Comparison of ENCODE assay signal across 8 cellular contexts in the genomic region with DNA sequence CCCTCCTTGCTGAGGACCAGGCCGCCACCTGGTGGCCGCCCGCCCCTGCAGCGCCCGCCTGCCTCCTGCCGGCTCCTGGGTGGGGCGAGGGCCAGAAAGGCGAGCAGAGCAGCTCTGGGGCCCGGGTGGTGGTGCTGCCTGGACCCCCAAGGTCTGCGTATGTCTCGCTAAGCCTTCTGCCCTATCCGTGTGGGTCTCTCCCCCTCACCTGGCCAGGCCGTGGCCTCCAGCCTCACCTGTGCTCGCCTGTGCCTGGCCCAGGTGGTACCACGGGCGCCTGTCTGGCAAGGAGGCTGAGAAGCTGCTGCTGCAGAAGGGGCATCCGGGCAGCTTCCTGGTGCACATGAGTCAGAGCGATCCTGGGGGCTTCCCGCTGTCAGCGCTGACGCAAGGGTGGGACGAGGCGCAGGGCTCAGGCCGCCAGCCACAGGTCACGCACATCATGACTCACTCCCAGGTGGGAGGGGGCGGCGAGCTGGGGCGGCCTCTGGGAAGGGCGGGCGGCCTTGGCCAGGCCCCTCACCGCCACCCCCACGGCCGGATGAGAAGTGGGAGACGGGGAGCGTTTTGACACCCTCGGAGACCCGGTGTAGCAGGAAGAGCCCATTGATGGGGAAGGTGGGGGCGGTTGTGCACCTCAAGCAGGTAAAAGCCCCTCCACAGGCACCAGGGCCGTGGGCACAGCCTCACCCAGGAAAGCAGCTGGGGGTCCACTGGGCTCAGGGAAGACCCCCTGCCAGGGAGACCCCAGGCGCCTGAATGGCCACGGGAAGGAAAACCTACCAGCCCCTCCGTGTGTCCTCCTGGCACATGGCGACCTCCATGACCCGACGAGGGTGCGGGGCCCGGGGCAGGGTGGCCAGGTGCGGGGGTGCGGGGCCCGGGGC. TPM values are rescaled to one million over a fixed set of nuclear protein-coding genes. Genes with fewer than 3 reads are reported as not detected.
A peak's percentile ranks its signal among the peaks of the same experiment; 100 is the strongest.
DNase-seq lines count a peak whose midpoint lies in the region; ATAC-seq and TF ChIP-seq lines count a peak whose summit lies in the region.

No MANE protein-coding gene starts in this region.

- no peak overlapping the region for H2AFZ ChIP-seq in parathyroid adenoma

- H3K36me3 Mint-ChIP-seq in activated T-cell treated with anti-CD3 and anti-CD28 coated beads, Interleukin-2, amount 50 U/mL, for 4 hours (ENCODE audit: insufficient read depth) = no peaks in the 10 kb centered on the region

- peaks cover 10% of the 10 kb centered on the region for H3K27me3 Mint-ChIP-seq in activated T-cell treated with anti-CD3 and anti-CD28 coated beads, Interleukin-2, amount 50 U/mL, for 4 hours (ENCODE audit: low read depth)

- H3K79me2 ChIP-seq in parathyroid adenoma = no peaks in the 10 kb centered on the region

- H3K4me1 ChIP-seq in parathyroid adenoma (no peaks in the 10 kb centered on the region), uterus (peaks cover 0 to 8% of the 10 kb centered on the region in 2 donors)

- no peaks in the 10 kb centered on the region for H3K9me3 Mint-ChIP-seq in activated T-cell treated with anti-CD3 and anti-CD28 coated beads, Interleukin-2, amount 50 U/mL, for 4 hours

- H3K4me3 ChIP-seq in AG10803 (ENCODE audit: low read length) (no peak overlapping the region), fibroblast of mammary gland (ENCODE audit: control insufficient read depth, low read depth, low read length) (no peak overlapping the region), parathyroid adenoma (ENCODE audit: low read depth, low read length) (no peak overlapping the region), uterus (no peak overlapping the region)

- H3K9me3 ChIP-seq in parathyroid adenoma (ENCODE audit: control insufficient read depth, low read length) = no peaks in the 10 kb centered on the region
- no peaks in the 10 kb centered on the region for H3K9me3 ChIP-seq in uterus

- H3K4me1 Mint-ChIP-seq in activated T-cell treated with anti-CD3 and anti-CD28 coated beads, Interleukin-2, amount 50 U/mL, for 4 hours (ENCODE audit: low read depth) = peaks cover 35% of the 10 kb centered on the region

- peak overlapping the region; percentile 65 for H3K4me3 Mint-ChIP-seq in activated T-cell treated with anti-CD3 and anti-CD28 coated beads, Interleukin-2, amount 50 U/mL, for 4 hours

- intact Hi-C loops in uterus (cut with DNase I; ENCODE audit: low total_unique reads) = loop anchor here (10.0 kb wide), 1 partner anchor 79 kb away; a partner anchor contains a TSS

- H3K4me2 ChIP-seq in parathyroid adenoma (ENCODE audit: low read length) = peak overlapping the region; percentile 49

- DNase-seq in AG10803 (ENCODE audit: low read depth) = peak; percentile 37
- DNase-seq in OCI-M1 (lab: John Stamatoyannopoulos, UW) = peak; percentile 83
- peak; percentile 91 for DNase-seq in activated T-cell treated with anti-CD3 and anti-CD28 coated beads, Interleukin-2, amount 50 U/mL, for 4 hours
- DNase-seq in fibroblast of mammary gland (ENCODE audit: low read depth) = peak; percentile 84
- peak; percentile 54 to 60 for DNase-seq in uterus

- H3K36me3 ChIP-seq in parathyroid adenoma (ENCODE audit: control insufficient read depth, insufficient read depth, low read length) (no peaks in the 10 kb centered on the region), uterus (no peaks in the 10 kb centered on the region)

- H3K27ac ChIP-seq in parathyroid adenoma (no peak overlapping the region), uterus (no peak overlapping the region)

- peak in 1 of 2 donors; percentile 22 for TF ChIP-seq POLR2A in uterus (IDR thresholded peaks at IDR 0.05)

- peak; percentile 44 for ATAC-seq in GM18867 (IDR thresholded peaks at IDR 0.05; ENCODE audit: unreplicated experiment)
- ATAC-seq in HG03139 (IDR thresholded peaks at IDR 0.05; ENCODE audit: unreplicated experiment) = peak; percentile 48
- ATAC-seq in activated T-cell treated with anti-CD3 and anti-CD28 coated beads, Interleukin-2, amount 50 U/mL, for 4 hours = peak; percentile 75 to 79

- H3K9ac ChIP-seq in parathyroid adenoma = no peak overlapping the region

- TF ChIP-seq CTCF in AG10803 (conservative IDR thresholded peaks at IDR 0.05; ENCODE audit: low read length) (peak; percentile 61), fibroblast of mammary gland (conservative IDR thresholded peaks at IDR 0.05; ENCODE audit: control insufficient read depth, insufficient read depth, low read depth, low read length) (no peak), parathyroid adenoma (IDR thresholded peaks at IDR 0.05) (peak; percentile 81), uterus (IDR thresholded peaks at IDR 0.05) (peak; percentile 86 to 90 (median 86))

- H3K27me3 ChIP-seq in parathyroid adenoma (ENCODE audit: control insufficient read depth, insufficient read depth, low read length) (peaks cover 2% of the 10 kb centered on the region), uterus (peaks cover 14 to 19% of the 10 kb centered on the region in 2 donors)

RNA-seq across cellular contexts. Expression of a gene that starts 9.9 kb away (rescaled TPM):
- under 1 TPM in 1 of 3 donors, not detected in 2; 0.16 TPM for total RNA-seq in activated T-cell treated with anti-CD3 and anti-CD28 coated beads, Interleukin-2, amount 50 U/mL, for 4 hours
- total RNA-seq in uterus = not detected

RNA-seq across cellular contexts. Expression of a gene that starts 44.3 kb away (rescaled TPM):
- 10 to 100 TPM; 12.0 to 18.0 (median 15.2) TPM for total RNA-seq in activated T-cell treated with anti-CD3 and anti-CD28 coated beads, Interleukin-2, amount 50 U/mL, for 4 hours
- 10 to 100 TPM in 3 of 4 donors, 1 to 10 TPM in 1; 8.2 to 86.9 (median 26.2) TPM for total RNA-seq in uterus

RNA-seq across cellular contexts. Expression of a gene that starts 50.9 kb away (rescaled TPM):
- 10 to 100 TPM; 22.3 to 23.7 (median 22.9) TPM for total RNA-seq in activated T-cell treated with anti-CD3 and anti-CD28 coated beads, Interleukin-2, amount 50 U/mL, for 4 hours
- total RNA-seq in uterus = 10 to 100 TPM in 2 of 4 donors, 1 to 10 TPM in 2; 1.8 to 27.2 (median 15.2) TPM

RNA-seq across cellular contexts. Expression of a gene that starts 51.7 kb away (rescaled TPM):
- total RNA-seq in activated T-cell treated with anti-CD3 and anti-CD28 coated beads, Interleukin-2, amount 50 U/mL, for 4 hours = 10 to 100 TPM; 22.3 to 27.6 (median 26.8) TPM
- 10 to 100 TPM in 3 of 4 donors, 1 to 10 TPM in 1; 4.9 to 20.0 (median 17.9) TPM for total RNA-seq in uterus

Comparison
In these comparisons a context has a peak if more than half of its experiments do, and no peak if none do; other contexts are left out.
1. DNase-seq: peak in every context shown above with its lines; median percentile 91 in activated T-cell treated with anti-CD3 and anti-CD28 coated beads, Interleukin-2, amount 50 U/mL, for 4 hours; 84 in fibroblast of mammary gland; 83 in OCI-M1; 57 in uterus; 37 in AG10803.